Comparison of ENCODE assay signal across 8 cellular contexts in genomic region chr2:102251042-102251848, GRCh38.
DNase-seq lines count a peak whose midpoint lies in the region; ATAC-seq and TF ChIP-seq lines count a peak whose summit lies in the region.

No MANE protein-coding gene starts in this region.

- H3K23ac ChIP-seq in mesenchymal stem cell (ENCODE audit: low read length in 2 of 2) = no peak overlapping the region

- H3K27ac Mint-ChIP-seq in HFFc6 = no peak overlapping the region
- peak overlapping the region; percentile 64 for H3K27ac Mint-ChIP-seq in dendritic cell treated with granulocyte-macrophage colony-stimulating factor and Interleukin-4, amounts not matched to agents 40 ng/mL and 50 ng/mL, for 4 days

- no peaks in the 10 kb centered on the region for H3K79me1 ChIP-seq in mesenchymal stem cell (replicated peaks; ENCODE audit: low read length, poor library complexity, severe bottlenecking)

- H3K9ac ChIP-seq in mesenchymal stem cell (ENCODE audit: low read length) = peak overlapping the region; percentile 64

- H3K4me1 Mint-ChIP-seq in HFFc6 (ENCODE audit: low read depth) = peaks cover 10% of the 10 kb centered on the region
- H3K4me1 Mint-ChIP-seq in dendritic cell treated with granulocyte-macrophage colony-stimulating factor and Interleukin-4, amounts not matched to agents 40 ng/mL and 50 ng/mL, for 4 days (ENCODE audit: low read depth) = peaks cover 27% of the 10 kb centered on the region

- peak overlapping the region; percentile 75 for H4K91ac ChIP-seq in mesenchymal stem cell (ENCODE audit: low read length)

- peak overlapping the region; percentile 37 to 40 for H3K18ac ChIP-seq in mesenchymal stem cell (ENCODE audit: low read depth in 1 of 2, low read length in 2 of 2)

- peak overlapping the region; percentile 71 for H3K4me2 ChIP-seq in mesenchymal stem cell (ENCODE audit: low read length, poor library complexity, severe bottlenecking)

- H3K4me3 ChIP-seq in BJ (ENCODE audit: low read depth, low read length) (peak overlapping the region; percentile 38), mesenchymal stem cell (ENCODE audit: insufficient read depth in 1 of 2, low read depth in 1 of 2, low read length in 2 of 2) (peak overlapping the region; percentile 8 to 74)

- H3K27ac ChIP-seq in mesenchymal stem cell (ENCODE audit: low read length, poor library complexity, severe bottlenecking) = no peak overlapping the region

- no peaks in the 10 kb centered on the region for H3K4me1 ChIP-seq in mesenchymal stem cell (ENCODE audit: control insufficient read depth, insufficient read depth, low read depth, low read length)

- H2AFZ ChIP-seq in mesenchymal stem cell (ENCODE audit: low read depth, low read length) = no peak overlapping the region

- CTCF ChIA-PET in BJ (lab: Yijun Ruan, JAX) = interaction anchor here (1.0 to 2.5 kb wide), 6 partner anchors 10 to 188 kb away, joined by 3 to 8 read pairs (median 4); no protein-coding TSS in a partner anchor

- 52% methylated on average over 43 of the region's 52 CpGs for WGBS in mesenchymal stem cell

- no peaks in the 10 kb centered on the region for H3K9me3 Mint-ChIP-seq in HFFc6
- H3K9me3 Mint-ChIP-seq in dendritic cell treated with granulocyte-macrophage colony-stimulating factor and Interleukin-4, amounts not matched to agents 40 ng/mL and 50 ng/mL, for 4 days = no peaks in the 10 kb centered on the region

- H3K14ac ChIP-seq in mesenchymal stem cell (ENCODE audit: low read length in 2 of 2) = no peak overlapping the region

- H3K36me3 ChIP-seq in BJ (ENCODE audit: control insufficient read depth, insufficient read depth, low read length) (no peaks in the 10 kb centered on the region), mesenchymal stem cell (ENCODE audit: control insufficient read depth in 1 of 2, insufficient read depth in 2 of 2, low read depth in 1 of 2, low read length in 2 of 2) (no peaks in the 10 kb centered on the region)

- POLR2A ChIA-PET in BJ (lab: Charles Lee) = interaction anchor here (0.7 kb wide), 1 partner anchor 129 kb away, joined by 3 read pairs; no protein-coding TSS in a partner anchor

- peaks cover 23% of the 10 kb centered on the region for H3K27me3 Mint-ChIP-seq in HFFc6 (ENCODE audit: insufficient read depth)
- peaks cover 49% of the 10 kb centered on the region for H3K27me3 Mint-ChIP-seq in dendritic cell treated with granulocyte-macrophage colony-stimulating factor and Interleukin-4, amounts not matched to agents 40 ng/mL and 50 ng/mL, for 4 days

- 0 out of 2 replicates have a peak, but pooled peaks cover 4% of the 10 kb centered on the region for H3K36me3 Mint-ChIP-seq in HFFc6 (ENCODE audit: low read depth)
- H3K36me3 Mint-ChIP-seq in dendritic cell treated with granulocyte-macrophage colony-stimulating factor and Interleukin-4, amounts not matched to agents 40 ng/mL and 50 ng/mL, for 4 days (ENCODE audit: low read depth) = no peaks in the 10 kb centered on the region

- peak overlapping the region; percentile 82 for H3K4me3 Mint-ChIP-seq in HFFc6
- peak overlapping the region; percentile 73 for H3K4me3 Mint-ChIP-seq in dendritic cell treated with granulocyte-macrophage colony-stimulating factor and Interleukin-4, amounts not matched to agents 40 ng/mL and 50 ng/mL, for 4 days

- peak; percentile 56 to 65 for ATAC-seq in activated CD4-positive, CD25-positive, alpha-beta regulatory T cell treated with anti-CD3 and anti-CD28 coated beads, Interleukin-2, amount 50 U/mL, for 24 hours

- peak overlapping the region; percentile 49 for H2BK15ac ChIP-seq in mesenchymal stem cell (ENCODE audit: low read depth, poor library complexity, severe bottlenecking)

- H2BK12ac ChIP-seq in mesenchymal stem cell (ENCODE audit: low read length in 2 of 2) = peak overlapping the region in 1 of 2 experiments; percentile 68

- peak overlapping the region; percentile 55 for H4K8ac ChIP-seq in mesenchymal stem cell (ENCODE audit: low read length)

- H3K4ac ChIP-seq in mesenchymal stem cell (ENCODE audit: low read depth in 1 of 2, low read length in 2 of 2) = peak overlapping the region; percentile 28 to 44

- intact Hi-C loops in dendritic cell treated with granulocyte-macrophage colony-stimulating factor and Interleukin-4, amounts not matched to agents 40 ng/mL and 50 ng/mL, for 4 days (cut with micrococcal nuclease) = loop anchor here (5.0 kb wide), 1 partner anchor 46 kb away; no protein-coding TSS in a partner anchor

- H2BK5ac ChIP-seq in mesenchymal stem cell (ENCODE audit: low read depth, low read length, poor library complexity, severe bottlenecking) = no peak overlapping the region

- H3K9me3 ChIP-seq in mesenchymal stem cell (ENCODE audit: control insufficient read depth, low read length) = no peaks in the 10 kb centered on the region

- DNase-seq in BJ (ENCODE audit: low read depth) (no peak), HFFc6 (no peak), mesenchymal stem cell (no peak), NCI-H82 (lab: John Stamatoyannopoulos, UW) (no peak), SK-N-DZ (ENCODE audit: low spot score) (no peak)
- DNase-seq in stimulated activated CD8-positive, alpha-beta memory T cell treated with anti-CD3 and anti-CD28 coated beads, Interleukin-2, amount 100 ng/mL, for 48 hours (ENCODE audit: low read depth in 2 of 2) = peak; percentile 50 to 61

- TF ChIP-seq CTCF in BJ (IDR thresholded peaks at IDR 0.05; ENCODE audit: insufficient read depth, low read depth, low read length) (0 out of 2 replicates have a peak, but pooled peaks have one; percentile 16), HFFc6 (IDR thresholded peaks at IDR 0.05) (peak; percentile 56)

- H3K27me3 ChIP-seq in BJ (ENCODE audit: control insufficient read depth, insufficient read depth, low read length) (peaks cover 1% of the 10 kb centered on the region), mesenchymal stem cell (ENCODE audit: control insufficient read depth in 1 of 2, insufficient read depth in 1 of 2, low read length in 2 of 2) (peaks cover 0 to 21% of the 10 kb centered on the region in 2 experiments)

- H2AK5ac ChIP-seq in mesenchymal stem cell (ENCODE audit: low read length, severe bottlenecking) = no peak overlapping the region

- peak overlapping the region; percentile 13 for H2BK120ac ChIP-seq in mesenchymal stem cell (ENCODE audit: low read depth, low read length)

Comparison
In these comparisons a context has a peak if more than half of its experiments do, and no peak if none do; other contexts are left out.
1. DNase-seq: peak in stimulated activated CD8-positive, alpha-beta memory T cell treated with anti-CD3 and anti-CD28 coated beads, Interleukin-2, amount 100 ng/mL, for 48 hours (2 of 2); none in BJ (single experiment), HFFc6 (single experiment), mesenchymal stem cell (single experiment), NCI-H82 (single experiment) and SK-N-DZ (single experiment).